In genomic region chr17:49993423-49994037, GRCh38 we compare ENCODE assay signal across 7 cellular contexts. TPM values are rescaled to one million over a fixed set of nuclear protein-coding genes. Genes with fewer than 3 reads are reported as not detected.
DNase-seq lines count a peak whose midpoint lies in the region; ATAC-seq and TF ChIP-seq lines count a peak whose summit lies in the region.

No MANE protein-coding gene starts in this region.

- H3K4me3 Mint-ChIP-seq in WTC11, result peak overlapping the region; percentile 72

- peak overlapping the region; percentile 69 for H3K23ac ChIP-seq in neuronal stem cell (ENCODE audit: low read depth, low read length, poor library complexity)

- no peak overlapping the region for H3K27ac ChIP-seq in neuronal stem cell (replicated peaks; ENCODE audit: low read length)

- CTCF ChIA-PET in WTC11 (lab: Charles Lee), result interaction anchor here (0.8 to 8.1 kb wide), 17 partner anchors 10 to 207 kb away, joined by 3 to 269 read pairs (median 4); partner anchors contain the start of gene DLX4

- no CpG with 5 or more reads among the region's 77 CpGs for WGBS in neuronal stem cell (ENCODE audit: extremely low coverage in 2 of 2, insufficient read length in 2 of 2, insufficient replicate concordance in 1 of 2), 2 donors

- H3K18ac ChIP-seq in neuronal stem cell (ENCODE audit: low read length), result peak overlapping the region; percentile 87

- peaks cover 6 to 20% of the 10 kb centered on the region in 2 donors for H3K4me1 ChIP-seq in neuronal stem cell (ENCODE audit: control insufficient read depth in 2 of 2, insufficient read depth in 1 of 2, low read depth in 1 of 2, low read length in 2 of 2)

- no peak overlapping the region for H4K8ac ChIP-seq in neuronal stem cell (ENCODE audit: low read depth, low read length)

- H3K9me3 Mint-ChIP-seq in WTC11, result no peaks in the 10 kb centered on the region

- POLR2A ChIA-PET in WTC11 (lab: Charles Lee), result interaction anchor here (0.5 to 1.6 kb wide), 4 partner anchors 25 to 127 kb away, joined by 3 to 5 read pairs (median 4); partner anchors contain the start of gene DLX4

- H3K36me3 Mint-ChIP-seq in WTC11, result no peaks in the 10 kb centered on the region

- H3K4me1 Mint-ChIP-seq in WTC11, result peaks cover 30% of the 10 kb centered on the region

- peak overlapping the region; percentile 87 for H3K4me2 ChIP-seq in neuronal stem cell (ENCODE audit: insufficient read depth, low read length, poor library complexity, severe bottlenecking)

- H2BK15ac ChIP-seq in neuronal stem cell (ENCODE audit: low read length), result peak overlapping the region; percentile 69

- no peak for TF ChIP-seq CTCF in WTC11 (IDR thresholded peaks at IDR 0.05)
- TF ChIP-seq CTCF in fibroblast of the aortic adventitia (IDR thresholded peaks at IDR 0.05; ENCODE audit: insufficient read depth, low read length), result no peak

- ATAC-seq in WTC11 (peak; percentile 20), HG02973 (IDR thresholded peaks at IDR 0.05; ENCODE audit: unreplicated experiment) (no peak)

- no peak overlapping the region for H3K4ac ChIP-seq in neuronal stem cell (ENCODE audit: low read length)

- H2BK12ac ChIP-seq in neuronal stem cell (ENCODE audit: low read length), result peak overlapping the region; percentile 84

- H2AFZ ChIP-seq in neuronal stem cell (ENCODE audit: low read length), result peak overlapping the region; percentile 94

- H3K27me3 ChIP-seq in H7 (ENCODE audit: control insufficient read depth, insufficient read depth, low read length) (peaks cover 94% of the 10 kb centered on the region), neuronal stem cell (ENCODE audit: control insufficient read depth in 3 of 3, insufficient read depth in 3 of 3, low read depth in 1 of 3, low read length in 3 of 3) (peaks cover 21 to 92% (median 81%) of the 10 kb centered on the region in 3 experiments)

- no peaks in the 10 kb centered on the region for H3K36me3 ChIP-seq in H7 (replicated peaks; ENCODE audit: control insufficient read depth, insufficient read depth, low read length)
- H3K36me3 ChIP-seq in neuronal stem cell (replicated peaks in 1 of 2; ENCODE audit: control insufficient read depth in 2 of 2, insufficient read depth in 2 of 2, low read length in 2 of 2), result no peaks in the 10 kb centered on the region

- DNase-seq in H7, result peak; percentile 87
- peak; percentile 55 for DNase-seq in WTC11 (ENCODE audit: low spot score)
- DNase-seq in fibroblast of the aortic adventitia (ENCODE audit: low read depth), result no peak
- no peak for DNase-seq in neuronal stem cell (ENCODE audit: low spot score)
- no peak for DNase-seq in NCI-H2029 treated with DMSO at 0.1 percent for 48 hours (lab: John Stamatoyannopoulos, UW)
- no peak for DNase-seq in SHP77 (lab: John Stamatoyannopoulos, UW)

- no peak overlapping the region for H4K91ac ChIP-seq in neuronal stem cell (ENCODE audit: low read depth, low read length, poor library complexity)

- peaks cover 96% of the 10 kb centered on the region for H3K27me3 Mint-ChIP-seq in WTC11 (ENCODE audit: low read depth)

- H3K4me3 ChIP-seq in H7 (ENCODE audit: insufficient read depth, low read depth, low read length) (peak overlapping the region; percentile 42), fibroblast of the aortic adventitia (ENCODE audit: low read depth, low read length) (peak overlapping the region; percentile 44), neuronal stem cell (ENCODE audit: low read length in 2 of 2) (peak overlapping the region; percentile 53 to 72)

- H2AK5ac ChIP-seq in neuronal stem cell (ENCODE audit: low read depth, low read length), result no peak overlapping the region

- H2BK120ac ChIP-seq in neuronal stem cell (ENCODE audit: low read depth, low read length), result peak overlapping the region; percentile 77

- peaks cover 8 to 11% of the 10 kb centered on the region in 2 donors for H3K9me3 ChIP-seq in neuronal stem cell (replicated peaks in 1 of 2; ENCODE audit: control insufficient read depth in 2 of 2, insufficient read depth in 1 of 2, low read depth in 1 of 2, low read length in 2 of 2)

- H3K9ac ChIP-seq in neuronal stem cell (ENCODE audit: low read depth, low read length, poor library complexity), result no peak overlapping the region

- no peaks in the 10 kb centered on the region for H3K79me1 ChIP-seq in neuronal stem cell (ENCODE audit: low read depth, low read length)

- no peak overlapping the region for H3K27ac Mint-ChIP-seq in WTC11

- H3K14ac ChIP-seq in neuronal stem cell (ENCODE audit: low read length), result no peak overlapping the region

- H2BK5ac ChIP-seq in neuronal stem cell (ENCODE audit: low read length), result peak overlapping the region; percentile 63

TF ChIP-seq in WTC11, 78 proteins besides CTCF, POLR2A, EP300 and RAD21 (continues in another document):
- TF ChIP-seq ATF6 (CRISPR knock-in tag; IDR thresholded peaks at IDR 0.05), result no peak
- TF ChIP-seq ZNF219 (CRISPR knock-in tag; IDR thresholded peaks at IDR 0.05; ENCODE audit: borderline replicate concordance), result no peak
- TF ChIP-seq SOX15 (CRISPR knock-in tag; IDR thresholded peaks at IDR 0.05), result no peak
- TF ChIP-seq MAX (CRISPR knock-in tag; IDR thresholded peaks at IDR 0.05), result peak; percentile 70
- TF ChIP-seq ZBTB43 (CRISPR knock-in tag; IDR thresholded peaks at IDR 0.05), result no peak
- 0 out of 2 replicates have a peak, but pooled peaks have one; percentile 3 for TF ChIP-seq ZNF281 (CRISPR knock-in tag; IDR thresholded peaks at IDR 0.05)

RNA-seq across cellular contexts. Expression of gene DLX3, which starts 1.5 kb away (rescaled TPM):
- total RNA-seq in H7 (2014; rRNA removed; shearing (Covaris generic)), result not detected in 2 replicates
- total RNA-seq in WTC11 (2021) (0.44 to 0.78 TPM (median 0.74 TPM) in 3 replicates), fibroblast of the aortic adventitia (ENCODE audit: low replicate concordance) (not detected in 2 replicates)
- 1.2 TPM for polyA plus RNA-seq in neuronal stem cell (2013, experiment 1 of 2)
- polyA plus RNA-seq in neuronal stem cell (2013, experiment 2 of 2), result 1.1 TPM

RNA-seq across cellular contexts. Expression of gene DLX4, which starts 24.5 kb away (rescaled TPM):
- 1.0 and 1.1 TPM in 2 replicates for total RNA-seq in H7 (2014; rRNA removed; shearing (Covaris generic))
- 1.3 to 1.8 TPM (median 1.6 TPM) in 3 replicates for total RNA-seq in WTC11 (2021)
- total RNA-seq in fibroblast of the aortic adventitia (ENCODE audit: low replicate concordance), result not detected in 2 replicates
- 0.45 TPM for polyA plus RNA-seq in neuronal stem cell (2013, experiment 1 of 2)
- polyA plus RNA-seq in neuronal stem cell (2013, experiment 2 of 2), result 0.61 TPM

Comparison
In these comparisons a context has a peak if more than half of its experiments do, and no peak if none do; other contexts are left out.
1. DNase-seq: peak in H7 (single experiment) and WTC11 (single experiment); none in fibroblast of the aortic adventitia (single experiment), neuronal stem cell (single experiment), NCI-H2029 treated with DMSO at 0.1 percent for 48 hours (single experiment) and SHP77 (0 of 2).
2. Peak in every context shown above with its lines, with median percentiles within 50 percentile points of each other: H3K4me3 ChIP-seq.